16 cellular contexts compared by ENCODE assay signal in genomic region chr9:89723696-89724095, GRCh38.
"Had no signal": no experiment of that assay in that cellular context is flagged by ENCODE, and none has a peak within 500 bp of the region (broad histone marks: within the 10 kb centered on the region; RNA-seq: fewer than 3 reads in every experiment).

No MANE protein-coding gene starts in this region.

- ATAC-seq: activated CD4-positive, alpha-beta T cell treated with anti-CD3 and anti-CD28 coated beads for 36 hours; sciatic nerve; stimulated activated effector memory CD8-positive, alpha-beta T cell treated with anti-CD3 and anti-CD28 coated beads, Interleukin-12 subunit alpha, Interleukin-12 subunit beta, amount 100 ng/mL, for 72 hours; upper lobe of right lung; WTC11 had no signal

- H3K4me1 ChIP-seq: colonic mucosa, stomach had no signal

- H3K27me3 ChIP-seq: colonic mucosa, stomach, upper lobe of right lung had no signal

- H3K9me3 ChIP-seq: colonic mucosa, stomach, upper lobe of right lung had no signal

- H3K27ac ChIP-seq: colonic mucosa, epithelial cell of prostate, stomach, upper lobe of right lung had no signal

- H3K4me3 ChIP-seq: colonic mucosa, stomach, upper lobe of right lung had no signal

- DNase-seq: activated CD4-positive, alpha-beta memory T cell treated with anti-CD3 and anti-CD28 coated beads for 36 hours; activated CD4-positive, alpha-beta T cell treated with anti-CD3 and anti-CD28 coated beads for 36 hours; activated T-cell treated with anti-CD3 and anti-CD28 coated beads for 4 hours; anterior cingulate cortex; colonic mucosa; endodermal cell; hypothalamus; islet precursor cell; midbrain; stimulated activated CD4-positive, alpha-beta T cell treated with anti-CD3 and anti-CD28 coated beads, Interleukin-4, amount 100 ng/mL, for 24 hours; stomach; upper lobe of right lung had no signal

- H3K36me3 ChIP-seq: colonic mucosa, stomach, upper lobe of right lung had no signal
